21 cellular contexts compared by ENCODE assay signal in genomic region chr1:43303477-43304286, GRCh38. TPM values are rescaled to one million over a fixed set of nuclear protein-coding genes. Genes with fewer than 3 reads are reported as not detected.
DNase-seq lines count a peak whose midpoint lies in the region; ATAC-seq and TF ChIP-seq lines count a peak whose summit lies in the region.
"Had no signal": no experiment of that assay in that cellular context is flagged by ENCODE, and none has a peak within 500 bp of the region (broad histone marks: within the 10 kb centered on the region; RNA-seq: fewer than 3 reads in every experiment).

No MANE protein-coding gene starts in this region.

- no peaks in the 10 kb centered on the region for H3K9me3 ChIP-seq in esophagus muscularis mucosa
- H3K9me3 ChIP-seq: adrenal gland had no signal

- H3K4me1 ChIP-seq in esophagus muscularis mucosa: peaks cover 23 to 34% (median 26%) of the 10 kb centered on the region in 4 donors
- H3K4me1 ChIP-seq: adrenal gland had no signal

- H3K4me1 Mint-ChIP-seq in WTC11: peaks cover 13% of the 10 kb centered on the region
- H3K4me1 Mint-ChIP-seq in nephron: peaks cover 18% of the 10 kb centered on the region
- H3K4me1 Mint-ChIP-seq: activated T-helper 17 cell treated with anti-CD3 and anti-CD28 coated beads, Interleukin-2, amount 50 U/mL, for 72 hours; central memory CD8-positive, alpha-beta T cell; T-cell had no signal

- no peaks in the 10 kb centered on the region for H3K27me3 ChIP-seq in esophagus muscularis mucosa
- H3K27me3 ChIP-seq: adrenal gland had no signal

- H3K4me3 ChIP-seq in esophagus muscularis mucosa: peak overlapping the region; percentile 0 to 50 (median 28)
- H3K4me3 ChIP-seq: adrenal gland, GM23248 had no signal

- no peak for TF ChIP-seq EP300 in esophagus muscularis mucosa (IDR thresholded peaks at IDR 0.05)

- intact Hi-C loops in esophagus muscularis mucosa (cut with DNase I): no loop called here

- TF ChIP-seq POLR2A in esophagus muscularis mucosa (IDR thresholded peaks at IDR 0.05; ENCODE audit: low read depth): no peak

- TF ChIP-seq CTCF in WTC11 (IDR thresholded peaks at IDR 0.05) (no peak), esophagus muscularis mucosa (IDR thresholded peaks at IDR 0.05) (no peak), nephron (IDR thresholded peaks at IDR 0.05; ENCODE audit: unreplicated experiment in 3 of 3) (no peak)

- H3K9me3 Mint-ChIP-seq in WTC11 (no peaks in the 10 kb centered on the region), nephron (no peaks in the 10 kb centered on the region)
- H3K9me3 Mint-ChIP-seq: activated T-helper 17 cell treated with anti-CD3 and anti-CD28 coated beads, Interleukin-2, amount 50 U/mL, for 72 hours; central memory CD8-positive, alpha-beta T cell; immature natural killer cell; T-cell had no signal

- H3K27me3 Mint-ChIP-seq in WTC11 (ENCODE audit: low read depth): no peaks in the 10 kb centered on the region; the same call in 1 of the 2 replicates
- H3K27me3 Mint-ChIP-seq in nephron (ENCODE audit: low read depth): no peaks in the 10 kb centered on the region

- H3K36me3 Mint-ChIP-seq in WTC11: no peaks in the 10 kb centered on the region
- H3K36me3 Mint-ChIP-seq in nephron (ENCODE audit: low read depth): no peaks in the 10 kb centered on the region
- H3K36me3 Mint-ChIP-seq: immature natural killer cell, T-cell had no signal

- H3K27ac ChIP-seq in esophagus muscularis mucosa (replicated peaks in 1 of 4) (peak overlapping the region in 2 of 4 donors; percentile 20 to 32), temporal lobe (ENCODE audit: low read depth, low read length) (peak overlapping the region; percentile 77)
- H3K27ac ChIP-seq: GM23248 had no signal

- H3K36me3 ChIP-seq in esophagus muscularis mucosa: peaks cover 0 to 31% (median 6%) of the 10 kb centered on the region in 4 donors
- H3K36me3 ChIP-seq: adrenal gland had no signal

- DNase-seq in WTC11 (ENCODE audit: low spot score) (no peak), esophagus muscularis mucosa (ENCODE audit: extremely low spot score) (no peak), DMS79 (lab: John Stamatoyannopoulos, UW) (no peak)
- no peak for DNase-seq in stimulated activated CD4-positive, alpha-beta T cell treated with anti-CD3 and anti-CD28 coated beads, Interleukin-1b, Interleukin-23, amount 100 ng/mL, for 48 hours
- DNase-seq: adrenal gland; COR-L47; immature natural killer cell; NCI-H226; NK-92 treated with Interleukin-12 subunit alpha and Interleukin-12 subunit beta, amount 100 ng/mL, for 24 hours; stimulated activated naive CD4-positive, alpha-beta T cell treated with Interleukin-2 at 50 U/mL for 16 hours; T-cell had no signal

- H3K4me3 Mint-ChIP-seq in WTC11: no peak overlapping the region
- H3K4me3 Mint-ChIP-seq in nephron: no peak overlapping the region
- H3K4me3 Mint-ChIP-seq: activated T-helper 17 cell treated with anti-CD3 and anti-CD28 coated beads, Interleukin-2, amount 50 U/mL, for 72 hours; central memory CD8-positive, alpha-beta T cell; immature natural killer cell; T-cell had no signal

- H3K27ac Mint-ChIP-seq in WTC11: no peak overlapping the region
- peak overlapping the region; percentile 43 to 80 (median 70) for H3K27ac Mint-ChIP-seq in nephron
- H3K27ac Mint-ChIP-seq: activated T-helper 17 cell treated with anti-CD3 and anti-CD28 coated beads, Interleukin-2, amount 50 U/mL, for 72 hours; T-cell had no signal

- 79% methylated on average over 8 of the region's 8 CpGs for WGBS in esophagus muscularis mucosa

- CTCF ChIA-PET in WTC11 (lab: Charles Lee): interaction anchor here (0.7 to 1.0 kb wide), 3 partner anchors 18 to 110 kb away, joined by 3 read pairs; partner anchors contain the start of genes C1orf210 and CDC20

- POLR2A ChIA-PET in WTC11 (lab: Charles Lee): no interaction called here

- ATAC-seq in WTC11 (no peak), GM19452 (IDR thresholded peaks at IDR 0.05; ENCODE audit: unreplicated experiment) (no peak), HG03354 (IDR thresholded peaks at IDR 0.05; ENCODE audit: poor library complexity, severe bottlenecking, unreplicated experiment) (no peak)
- ATAC-seq: activated T-helper 17 cell treated with anti-CD3 and anti-CD28 coated beads, Interleukin-2, amount 50 U/mL, for 72 hours; T-cell had no signal

TF ChIP-seq in WTC11, 78 proteins besides CTCF, POLR2A, EP300 and RAD21:
- TF ChIP-seq ATF6 (CRISPR knock-in tag; IDR thresholded peaks at IDR 0.05) (no peak), ZNF121 (CRISPR knock-in tag; IDR thresholded peaks at IDR 0.05) (peak; percentile 73), E2F5 (CRISPR knock-in tag; IDR thresholded peaks at IDR 0.05) (no peak)

RNA-seq across cellular contexts. Expression of gene TIE1, which starts 2.9 kb away (rescaled TPM):
- total RNA-seq in WTC11 (2021) (2.5 to 3.7 TPM (median 2.6 TPM) in 3 replicates), esophagus muscularis mucosa (10 to 100 TPM; 16.2 to 51.1 (median 32.6) TPM), temporal lobe (9.6 TPM)
- total RNA-seq: GM23248, osteocyte had no signal

RNA-seq across cellular contexts. Expression of gene C1orf210, which starts 18.3 kb away (rescaled TPM):
- total RNA-seq in WTC11 (2021): 11.7 to 14.0 TPM (median 12.8 TPM) in 3 replicates
- total RNA-seq in esophagus muscularis mucosa: not detected
- not detected for total RNA-seq in temporal lobe
- total RNA-seq: activated CD8-positive, alpha-beta memory T cell treated with anti-CD3 and anti-CD28 coated beads for 36 hours; activated T-helper 17 cell treated with anti-CD3 and anti-CD28 coated beads, Interleukin-2, amount 50 U/mL, for 72 hours; adrenal gland; GM23248; LHCN-M2; osteocyte had no signal

RNA-seq across cellular contexts. Expression of gene TMEM125, which starts 33.9 kb away (rescaled TPM):
- total RNA-seq in WTC11 (2021): 21.5 to 27.8 TPM (median 25.1 TPM) in 3 replicates
- under 1 TPM in 2 of 4 donors, not detected in 2; 0.26 to 0.40 TPM for total RNA-seq in esophagus muscularis mucosa
- total RNA-seq in temporal lobe: 0.49 TPM
- total RNA-seq: activated CD8-positive, alpha-beta memory T cell treated with anti-CD3 and anti-CD28 coated beads for 36 hours; activated T-helper 17 cell treated with anti-CD3 and anti-CD28 coated beads, Interleukin-2, amount 50 U/mL, for 72 hours; GM23248; LHCN-M2; osteocyte had no signal

RNA-seq across cellular contexts. Expression of gene MPL, which starts 33.9 kb away (rescaled TPM):
- total RNA-seq in WTC11 (2021) (0.15 to 0.44 TPM (median 0.21 TPM) in 3 replicates), esophagus muscularis mucosa (under 1 TPM in 2 of 4 donors, not detected in 2; 0.13 to 0.63 TPM), temporal lobe (not detected)
- total RNA-seq: activated CD8-positive, alpha-beta memory T cell treated with anti-CD3 and anti-CD28 coated beads for 36 hours; activated T-helper 17 cell treated with anti-CD3 and anti-CD28 coated beads, Interleukin-2, amount 50 U/mL, for 72 hours; GM23248; LHCN-M2; osteocyte had no signal

RNA-seq across cellular contexts. Expression of gene CDC20, which starts 55.1 kb away (rescaled TPM):
- total RNA-seq in WTC11 (2021) (246 to 280 TPM (median 265 TPM) in 3 replicates), esophagus muscularis mucosa (1 to 10 TPM in 1 of 4 donors, under 1 TPM in 1, not detected in 2; 0.42 to 1.7 TPM), temporal lobe (2.7 TPM)

Comparison
In these comparisons a context has a peak if more than half of its experiments do, and no peak if none do; other contexts are left out.
1. RNA of gene C1orf210, which starts 18.3 kb away (total RNA-seq): 11.7 to 14.0 TPM in WTC11; not detected in esophagus muscularis mucosa and not detected in temporal lobe (single experiment); every median in the first group is over 10 times any median in the second.
2. RNA of gene TMEM125, which starts 33.9 kb away (total RNA-seq): 21.5 to 27.8 TPM in WTC11; 0.49 TPM in temporal lobe (single experiment) and 0.26 to 0.40 TPM in esophagus muscularis mucosa; every median in the first group is over 10 times any median in the second.